12 cellular contexts compared by ENCODE assay signal in the genomic region with DNA sequence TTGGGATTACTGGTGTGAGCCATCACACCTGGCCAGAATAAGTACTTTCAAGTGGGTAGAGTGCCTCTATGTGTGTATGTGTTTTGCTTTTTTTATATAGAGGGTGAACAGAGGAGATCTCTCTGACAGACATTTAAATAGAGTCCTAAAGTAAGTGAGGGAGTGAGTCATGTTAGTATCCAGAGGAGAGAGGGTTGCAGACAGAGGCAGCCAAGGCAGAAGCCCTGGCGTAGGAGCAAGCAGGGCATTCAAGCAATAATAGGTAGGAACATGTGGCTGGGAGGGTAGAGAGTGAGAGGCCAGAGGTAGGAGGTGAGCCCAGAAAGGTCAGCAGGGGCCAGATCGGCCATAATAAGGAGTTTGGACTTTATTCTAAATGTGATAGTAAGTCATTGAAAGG. TPM values are rescaled to one million over a fixed set of nuclear protein-coding genes. Genes with fewer than 3 reads are reported as not detected.
DNase-seq lines count a peak whose midpoint lies in the region; ATAC-seq, FAIRE-seq and TF ChIP-seq lines count a peak whose summit lies in the region.
"Had no signal": no experiment of that assay in that cellular context is flagged by ENCODE, and none has a peak within 500 bp of the region (broad histone marks: within the 10 kb centered on the region; RNA-seq: fewer than 3 reads in every experiment).

No MANE protein-coding gene starts in this region.

- H3K9me3 Mint-ChIP-seq in activated T-cell treated with anti-CD3 and anti-CD28 coated beads, Interleukin-2, amount 50 U/mL, for 72 hours: no peaks in the 10 kb centered on the region

- no peak for DNase-seq in activated T-cell treated with anti-CD3 and anti-CD28 coated beads, Interleukin-2, amount 50 U/mL, for 72 hours
- no peak for DNase-seq in activated T-cell treated with anti-CD3 and anti-CD28 coated beads for 4 hours
- DNase-seq in astrocyte of the spinal cord (ENCODE audit: low read depth, low spot score): peak; percentile 53
- DNase-seq in hepatic stellate cell (ENCODE audit: low spot score): peak; percentile 36
- peak; percentile 53 for DNase-seq in urothelium cell line (ENCODE audit: low spot score)
- DNase-seq in NCI-H526 treated with DMSO at 0.1 percent for 48 hours (lab: John Stamatoyannopoulos, UW): no peak
- no peak for DNase-seq in stomach
- DNase-seq: mucosa of descending colon; NCI-H446 treated with DMSO at 0.1 percent for 48 hours; stimulated activated naive CD4-positive, alpha-beta T cell had no signal

- no peaks in the 10 kb centered on the region for H3K27me3 Mint-ChIP-seq in activated T-cell treated with anti-CD3 and anti-CD28 coated beads, Interleukin-2, amount 50 U/mL, for 72 hours (ENCODE audit: low read depth)

- FAIRE-seq in urothelium cell line (lab: Jason Lieb, UNC): no peak

- peak overlapping the region; percentile 2 for H3K27ac Mint-ChIP-seq in activated T-cell treated with anti-CD3 and anti-CD28 coated beads, Interleukin-2, amount 50 U/mL, for 72 hours

- peaks cover 0 to 31% (median 13%) of the 10 kb centered on the region in 4 donors for H3K36me3 ChIP-seq in stomach

- TF ChIP-seq EP300 in stomach (IDR thresholded peaks at IDR 0.05): no peak

- H3K36me3 Mint-ChIP-seq in activated T-cell treated with anti-CD3 and anti-CD28 coated beads, Interleukin-2, amount 50 U/mL, for 72 hours (ENCODE audit: insufficient read depth in 2 of 2): peaks cover 4 to 9% of the 10 kb centered on the region in 2 donors

- no peaks in the 10 kb centered on the region for H3K9me3 ChIP-seq in stomach
- H3K9me3 ChIP-seq: mucosa of descending colon had no signal

- TF ChIP-seq CTCF in astrocyte of the spinal cord (IDR thresholded peaks at IDR 0.05; ENCODE audit: low read depth, low read length): no peak
- no peak for TF ChIP-seq CTCF in stomach (IDR thresholded peaks at IDR 0.05)

- no peaks in the 10 kb centered on the region for H3K27me3 ChIP-seq in stomach
- H3K27me3 ChIP-seq: gastroesophageal sphincter had no signal

- WGBS in stomach, 5 donors: 54 to 79% (median 56%) methylated on average over 2 of the region's 2 CpGs

- no peak for ATAC-seq in activated T-cell treated with anti-CD3 and anti-CD28 coated beads, Interleukin-2, amount 50 U/mL, for 72 hours (replicated peaks in 1 of 2)
- no peak for ATAC-seq in GM21367 (IDR thresholded peaks at IDR 0.05; ENCODE audit: unreplicated experiment)
- ATAC-seq: gastroesophageal sphincter, mucosa of descending colon had no signal

- H3K4me3 ChIP-seq in astrocyte of the spinal cord (ENCODE audit: low read depth, low read length) (no peak overlapping the region), stomach (no peak overlapping the region)
- H3K4me3 ChIP-seq: gastroesophageal sphincter, mucosa of descending colon had no signal

- in situ Hi-C loops in astrocyte of the spinal cord (cut with HindIII; ENCODE audit: low sequenced_read_pairs): no loop called here

- no peak overlapping the region for H3K4me3 Mint-ChIP-seq in activated T-cell treated with anti-CD3 and anti-CD28 coated beads, Interleukin-2, amount 50 U/mL, for 72 hours

- no peak for TF ChIP-seq POLR2A in stomach (IDR thresholded peaks at IDR 0.05)

- H3K27ac ChIP-seq in stomach: peak overlapping the region in 1 of 5 donors; percentile 11

- H3K4me1 Mint-ChIP-seq in activated T-cell treated with anti-CD3 and anti-CD28 coated beads, Interleukin-2, amount 50 U/mL, for 72 hours (ENCODE audit: low read depth): peaks cover 40% of the 10 kb centered on the region

- peaks cover 0 to 33% (median 17%) of the 10 kb centered on the region in 4 donors for H3K4me1 ChIP-seq in stomach

- intact Hi-C loops in stomach (cut with DNase I; ENCODE audit: low total_unique reads): no loop called here

RNA-seq across cellular contexts. Expression of gene PHF20, which starts 48.9 kb away (rescaled TPM):
- 10 to 100 TPM; 68.1 to 68.6 TPM for total RNA-seq in activated T-cell treated with anti-CD3 and anti-CD28 coated beads, Interleukin-2, amount 50 U/mL, for 72 hours
- total RNA-seq in stomach: 100 to 1,000 TPM in 1 of 5 donors, 10 to 100 TPM in 4; 22.6 to 135 (median 58.0) TPM
- 10 to 100 TPM; 18.3 to 27.3 (median 20.4) TPM for polyA plus RNA-seq in stomach

Comparison
In these comparisons a context has a peak if more than half of its experiments do, and no peak if none do; other contexts are left out.
1. DNase-seq: peak in astrocyte of the spinal cord (single experiment), hepatic stellate cell (single experiment) and urothelium cell line (single experiment); none in activated T-cell treated with anti-CD3 and anti-CD28 coated beads, Interleukin-2, amount 50 U/mL, for 72 hours (0 of 2), activated T-cell treated with anti-CD3 and anti-CD28 coated beads for 4 hours (single experiment), NCI-H526 treated with DMSO at 0.1 percent for 48 hours (single experiment) and stomach (single experiment).